25 cellular contexts compared by ENCODE assay signal in genomic region chr4:116361782-116362181, GRCh38.
DNase-seq lines count a peak whose midpoint lies in the region; ATAC-seq, FAIRE-seq and TF ChIP-seq lines count a peak whose summit lies in the region.
"Had no signal": no experiment of that assay in that cellular context is flagged by ENCODE, and none has a peak within 500 bp of the region (broad histone marks: within the 10 kb centered on the region; RNA-seq: fewer than 3 reads in every experiment).

No MANE protein-coding gene starts in this region.

- TF ChIP-seq POLR2A in breast epithelium (IDR thresholded peaks at IDR 0.05): no peak
- TF ChIP-seq POLR2A in GM12891 (IDR thresholded peaks at IDR 0.05; ENCODE audit: low read depth, low read length): no peak

- POLR2A ChIA-PET in MCF 10A (lab: Yijun Ruan, JAX) (no interaction called here), RWPE1 (lab: Yijun Ruan, JAX; ENCODE audit: low non-redundant PET) (no interaction called here)

- peaks cover 0 to 20% of the 10 kb centered on the region in 2 donors for H3K9me3 ChIP-seq in breast epithelium

- no peaks in the 10 kb centered on the region for H3K4me1 ChIP-seq in breast epithelium

- H3K4me3 Mint-ChIP-seq in MCF 10A (ENCODE audit: unreplicated experiment): no peak overlapping the region
- no peak overlapping the region for H3K4me3 Mint-ChIP-seq in activated T-helper 17 cell treated with anti-CD3 and anti-CD28 coated beads, Interleukin-2, amount 50 U/mL, for 72 hours
- H3K4me3 Mint-ChIP-seq: activated naive CD8-positive, alpha-beta T cell treated with anti-CD3 and anti-CD28 coated beads, Interleukin-2, amount 50 U/mL, for 24 hours; brain; endodermal cell; memory B cell; T-helper 1 cell treated with Interleukin-12 subunit alpha and Interleukin-12 subunit beta and Interleukin-4 antibody, amounts not matched to agents 30 μg/mL and 1 μg/mL, for 36 hours had no signal

- no peaks in the 10 kb centered on the region for H3K36me3 Mint-ChIP-seq in MCF 10A (ENCODE audit: insufficient read depth, unreplicated experiment)
- no peaks in the 10 kb centered on the region for H3K36me3 Mint-ChIP-seq in activated T-helper 17 cell treated with anti-CD3 and anti-CD28 coated beads, Interleukin-2, amount 50 U/mL, for 72 hours (ENCODE audit: low read depth)
- H3K36me3 Mint-ChIP-seq: brain, memory B cell had no signal

- no peaks in the 10 kb centered on the region for H3K36me3 ChIP-seq in breast epithelium

- intact Hi-C loops in MCF 10A (cut with micrococcal nuclease): no loop called here
- intact Hi-C loops in breast epithelium (cut with DNase I; ENCODE audit: low total_unique reads): loop anchor here (5.0 kb wide), 1 partner anchor 1631 kb away; no protein-coding TSS in a partner anchor

- no peaks in the 10 kb centered on the region for H3K27me3 ChIP-seq in breast epithelium

- BruUV-seq in MCF 10A (replicated peaks; lab: Mats Ljungman, UMichigan): no TSS peak

- no peak for FAIRE-seq in GM12891 (lab: Jason Lieb, UNC)

- H3K9me3 Mint-ChIP-seq in MCF 10A (ENCODE audit: unreplicated experiment): no peaks in the 10 kb centered on the region
- no peaks in the 10 kb centered on the region for H3K9me3 Mint-ChIP-seq in activated T-helper 17 cell treated with anti-CD3 and anti-CD28 coated beads, Interleukin-2, amount 50 U/mL, for 72 hours
- H3K9me3 Mint-ChIP-seq: activated naive CD8-positive, alpha-beta T cell treated with anti-CD3 and anti-CD28 coated beads, Interleukin-2, amount 50 U/mL, for 24 hours; memory B cell; T-helper 1 cell treated with Interleukin-12 subunit alpha and Interleukin-12 subunit beta and Interleukin-4 antibody, amounts not matched to agents 30 μg/mL and 1 μg/mL, for 36 hours had no signal

- H3K27ac ChIP-seq in breast epithelium: no peak overlapping the region
- no peak overlapping the region for H3K27ac ChIP-seq in RWPE1
- H3K27ac ChIP-seq: coronary artery had no signal

- TF ChIP-seq CTCF in MCF 10A (IDR thresholded peaks at IDR 0.05; ENCODE audit: unreplicated experiment) (no peak), breast epithelium (IDR thresholded peaks at IDR 0.05) (no peak), RWPE1 (conservative IDR thresholded peaks at IDR 0.05; ENCODE audit: low read depth) (no peak), epithelial cell of esophagus (IDR thresholded peaks at IDR 0.05; ENCODE audit: insufficient read depth, low read depth, low read length, missing control alignments) (no peak)

- no peak for ATAC-seq in activated T-helper 17 cell treated with anti-CD3 and anti-CD28 coated beads, Interleukin-2, amount 50 U/mL, for 72 hours (replicated peaks)
- ATAC-seq: activated naive CD8-positive, alpha-beta T cell treated with anti-CD3 and anti-CD28 coated beads, Interleukin-2, amount 50 U/mL, for 24 hours; sciatic nerve; stimulated activated naive CD8-positive, alpha-beta T cell treated with anti-CD3 and anti-CD28 coated beads, Interleukin-15, Interleukin-2, amounts not matched to agents 100 U/mL and 50 U/mL, for 24 hours had no signal

- CTCF ChIA-PET in MCF 10A (lab: Yijun Ruan, JAX) (interaction anchor here (0.6 to 1.0 kb wide), 2 partner anchors 34 to 1197 kb away, joined by 3 read pairs; no protein-coding TSS in a partner anchor), RWPE1 (lab: Yijun Ruan, JAX) (no interaction called here)

- H3K27me3 Mint-ChIP-seq in MCF 10A (ENCODE audit: insufficient read depth, unreplicated experiment): no peaks in the 10 kb centered on the region
- no peaks in the 10 kb centered on the region for H3K27me3 Mint-ChIP-seq in activated T-helper 17 cell treated with anti-CD3 and anti-CD28 coated beads, Interleukin-2, amount 50 U/mL, for 72 hours
- H3K27me3 Mint-ChIP-seq: activated naive CD8-positive, alpha-beta T cell treated with anti-CD3 and anti-CD28 coated beads, Interleukin-2, amount 50 U/mL, for 24 hours; brain; memory B cell; progenitor cell of endocrine pancreas had no signal

- peaks cover 7% of the 10 kb centered on the region for H3K4me1 Mint-ChIP-seq in MCF 10A (ENCODE audit: insufficient read depth, unreplicated experiment)
- H3K4me1 Mint-ChIP-seq in activated T-helper 17 cell treated with anti-CD3 and anti-CD28 coated beads, Interleukin-2, amount 50 U/mL, for 72 hours: no peaks in the 10 kb centered on the region
- H3K4me1 Mint-ChIP-seq: activated naive CD8-positive, alpha-beta T cell treated with anti-CD3 and anti-CD28 coated beads, Interleukin-2, amount 50 U/mL, for 24 hours; memory B cell had no signal

- no peak overlapping the region for H3K4me3 ChIP-seq in breast epithelium
- no peak overlapping the region for H3K4me3 ChIP-seq in epithelial cell of esophagus (ENCODE audit: low read length)
- H3K4me3 ChIP-seq: coronary artery had no signal

- H3K27ac Mint-ChIP-seq in MCF 10A (ENCODE audit: low read depth, unreplicated experiment): no peak overlapping the region
- no peak overlapping the region for H3K27ac Mint-ChIP-seq in activated T-helper 17 cell treated with anti-CD3 and anti-CD28 coated beads, Interleukin-2, amount 50 U/mL, for 72 hours
- H3K27ac Mint-ChIP-seq: activated naive CD8-positive, alpha-beta T cell treated with anti-CD3 and anti-CD28 coated beads, Interleukin-2, amount 50 U/mL, for 24 hours; endodermal cell; memory B cell; progenitor cell of endocrine pancreas; T-helper 1 cell treated with Interleukin-12 subunit alpha and Interleukin-12 subunit beta and Interleukin-4 antibody, amounts not matched to agents 30 μg/mL and 1 μg/mL, for 36 hours had no signal

- DNase-seq in MCF 10A (ENCODE audit: unreplicated experiment): peak; percentile 83
- no peak for DNase-seq in breast epithelium (ENCODE audit: low spot score in 2 of 2)
- peak; percentile 5 for DNase-seq in RWPE1 (ENCODE audit: low spot score)
- peak; percentile 94 for DNase-seq in epithelial cell of esophagus (ENCODE audit: low read depth)
- peak; percentile 25 for DNase-seq in superior temporal gyrus (ENCODE audit: extremely low spot score)
- no peak for DNase-seq in GM12891 (ENCODE audit: insufficient read length, low spot score)
- DNase-seq in GM03348 (ENCODE audit: low spot score): no peak
- DNase-seq: activated CD8-positive, alpha-beta memory T cell treated with anti-CD3 and anti-CD28 coated beads for 24 hours; activated gamma-delta T cell treated with Interleukin-2 at 50 U/mL for 16 hours; activated naive CD8-positive, alpha-beta T cell treated with anti-CD3 and anti-CD28 coated beads, Interleukin-2, amount 50 U/mL, for 24 hours; activated T-cell treated with anti-CD3 and anti-CD28 coated beads, Interleukin-2, amount 50 U/mL, for 1 hour; EL; endodermal cell; glutamatergic neuron; NCI-H1417; OCI-M1; Right ventricle myocardium superior; stimulated activated naive CD8-positive, alpha-beta T cell treated with anti-CD3 and anti-CD28 coated beads, Interleukin-15, Interleukin-2, amounts not matched to agents 100 U/mL and 50 U/mL, for 24 hours had no signal

TF ChIP-seq in GM12891, 5 proteins besides CTCF, POLR2A, EP300 and RAD21:
- no peak for TF ChIP-seq POU2F2 (IDR thresholded peaks at IDR 0.05; ENCODE audit: low read depth, low read length)
- TF ChIP-seq POLR2AphosphoS5 (IDR thresholded peaks at IDR 0.05; ENCODE audit: low read depth, low read length): no peak
- no peak for TF ChIP-seq TAF1 (IDR thresholded peaks at IDR 0.05; ENCODE audit: low read depth, low read length)
- no peak for TF ChIP-seq PAX5 (IDR thresholded peaks at IDR 0.05; ENCODE audit: insufficient read depth, low read length, severe bottlenecking)
- no peak for TF ChIP-seq SPI1 (IDR thresholded peaks at IDR 0.05; ENCODE audit: low read depth, low read length)

Comparison
In these comparisons a context has a peak if more than half of its experiments do, and no peak if none do; other contexts are left out.
1. DNase-seq: peak in MCF 10A (single experiment), RWPE1 (single experiment), epithelial cell of esophagus (single experiment) and superior temporal gyrus (single experiment); none in breast epithelium (0 of 2), GM12891 (single experiment) and GM03348 (single experiment).